In the genomic region with DNA sequence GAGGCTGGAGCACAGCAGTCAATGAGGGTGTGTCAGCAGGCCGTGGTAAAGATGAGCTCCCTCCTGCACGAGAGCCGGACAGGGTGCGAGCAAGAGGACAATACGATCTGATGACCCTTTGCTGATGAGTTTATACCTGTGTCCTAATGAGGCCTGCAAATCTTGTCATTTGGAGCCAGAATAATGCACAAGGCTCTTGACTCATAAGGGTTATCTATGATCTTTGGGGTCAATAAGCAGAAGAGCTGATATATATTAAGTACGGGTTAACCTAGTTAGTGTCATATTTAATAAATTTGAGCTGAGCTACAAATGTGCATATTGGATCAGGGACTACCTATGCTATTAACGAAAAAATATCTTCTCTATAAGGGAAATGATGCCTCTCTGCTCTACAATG, we compare ENCODE assay signal across 33 cellular contexts. TPM values are rescaled to one million over a fixed set of nuclear protein-coding genes. Genes with fewer than 3 reads are reported as not detected.
"Had no signal": no experiment of that assay in that cellular context is flagged by ENCODE, and none has a peak within 500 bp of the region (broad histone marks: within the 10 kb centered on the region; RNA-seq: fewer than 3 reads in every experiment).

No MANE protein-coding gene starts in this region.

- H3K36me3 ChIP-seq: adrenal gland, ascending aorta, brain microvascular endothelial cell, breast epithelium, cardiac muscle cell had no signal

- H3K4me1 ChIP-seq: adrenal gland, ascending aorta, breast epithelium had no signal

- H3K4me3 ChIP-seq: adrenal gland, ascending aorta, body of pancreas, breast epithelium, cardiac muscle cell had no signal

- DNase-seq: activated effector memory CD4-positive, alpha-beta T cell treated with anti-CD3 and anti-CD28 coated beads, Interleukin-2, amount 50 U/mL, for 16 hours; activated effector memory CD4-positive, alpha-beta T cell treated with Interleukin-2 at 50 U/mL for 16 hours; activated gamma-delta T cell; activated gamma-delta T cell treated with Interleukin-2 at 50 U/mL for 16 hours; activated naive CD4-positive, alpha-beta T cell; activated naive CD4-positive, alpha-beta T cell treated with anti-CD3 and anti-CD28 coated beads for 36 hours; activated naive CD4-positive, alpha-beta T cell treated with anti-CD3 and anti-CD28 coated beads, Interleukin-2, amount 10 ng/mL, durations not matched to agents 7 days and 5 days; activated naive CD4-positive, alpha-beta T cell treated with anti-CD3 and anti-CD28 coated beads, Interleukin-2, amount 50 U/mL, for 16 hours; activated naive CD4-positive, alpha-beta T cell treated with Interleukin-2 at 50 U/mL for 16 hours; activated naive CD8-positive, alpha-beta T cell treated with anti-CD3 and anti-CD28 coated beads for 36 hours; activated naive CD8-positive, alpha-beta T cell treated with anti-CD3 and anti-CD28 coated beads, Interleukin-2, amount 10 ng/mL, durations not matched to agents 7 days and 5 days; activated naive CD8-positive, alpha-beta T cell treated with anti-CD3 and anti-CD28 coated beads, Interleukin-2, amount 50 U/mL, for 24 hours; activated T-cell treated with anti-CD3 and anti-CD28 coated beads, Interleukin-2, amount 50 U/mL, for 24 hours; activated T-cell treated with anti-CD3 and anti-CD28 coated beads, Interleukin-2, amount 50 U/mL, for 4 hours; activated T-cell treated with anti-CD3 and anti-CD28 coated beads, Interleukin-2, amount 50 U/mL, for 48 hours; activated T-cell treated with anti-CD3 and anti-CD28 coated beads, Interleukin-2, amount 50 U/mL, for 72 hours; adrenal gland; amniotic stem cell; amygdala; anterior cingulate cortex; aorta; body of pancreas; brain microvascular endothelial cell; caudate nucleus; central memory CD4-positive, alpha-beta T cell; cerebellar nuclear complex had no signal

- H3K27me3 ChIP-seq: adrenal gland, ascending aorta, body of pancreas, brain microvascular endothelial cell, breast epithelium, cardiac muscle cell had no signal

- H3K9me3 ChIP-seq: adrenal gland, ascending aorta, body of pancreas, breast epithelium had no signal

- H3K27ac ChIP-seq: adrenal gland, ascending aorta, body of pancreas, brain microvascular endothelial cell, breast epithelium, cardiac muscle cell had no signal

RNA-seq across cellular contexts. Expression of a gene that starts 46.9 kb away (rescaled TPM):
- total RNA-seq: activated naive CD4-positive, alpha-beta T cell treated with anti-CD3 and anti-CD28 coated beads for 36 hours; activated naive CD4-positive, alpha-beta T cell treated with anti-CD3 and anti-CD28 coated beads, Interleukin-2, amount 50 U/mL, for 72 hours; activated naive CD8-positive, alpha-beta T cell treated with anti-CD3 and anti-CD28 coated beads for 36 hours; activated naive CD8-positive, alpha-beta T cell treated with anti-CD3 and anti-CD28 coated beads, Interleukin-2, amount 10 ng/mL, durations not matched to agents 7 days and 5 days; activated T-cell treated with anti-CD3 and anti-CD28 coated beads, Interleukin-2, amount 50 U/mL, for 4 hours; activated T-cell treated with anti-CD3 and anti-CD28 coated beads, Interleukin-2, amount 50 U/mL, for 72 hours; activated T-helper 1 cell treated with anti-CD3 and anti-CD28 coated beads, Interleukin-12 subunit alpha, Interleukin-12 subunit beta, Interleukin-2, Interleukin-4 antibody, amounts not matched to agents 30 ng/mL and 10 ng/mL and 1 ng/mL, durations not matched to agents 14 hours and 24 hours and 36 hours; activated T-helper 2 cell treated with anti-CD3 and anti-CD28 coated beads, Interferon-gamma antibody, Interleukin-2, Interleukin-4, amounts not matched to agents 10 μg/mL and 5 μg/mL and 100 μg/mL, durations not matched to agents 14 hours and 24 hours and 36 hours; bronchial epithelial cell had no signal
